In the genomic region with DNA sequence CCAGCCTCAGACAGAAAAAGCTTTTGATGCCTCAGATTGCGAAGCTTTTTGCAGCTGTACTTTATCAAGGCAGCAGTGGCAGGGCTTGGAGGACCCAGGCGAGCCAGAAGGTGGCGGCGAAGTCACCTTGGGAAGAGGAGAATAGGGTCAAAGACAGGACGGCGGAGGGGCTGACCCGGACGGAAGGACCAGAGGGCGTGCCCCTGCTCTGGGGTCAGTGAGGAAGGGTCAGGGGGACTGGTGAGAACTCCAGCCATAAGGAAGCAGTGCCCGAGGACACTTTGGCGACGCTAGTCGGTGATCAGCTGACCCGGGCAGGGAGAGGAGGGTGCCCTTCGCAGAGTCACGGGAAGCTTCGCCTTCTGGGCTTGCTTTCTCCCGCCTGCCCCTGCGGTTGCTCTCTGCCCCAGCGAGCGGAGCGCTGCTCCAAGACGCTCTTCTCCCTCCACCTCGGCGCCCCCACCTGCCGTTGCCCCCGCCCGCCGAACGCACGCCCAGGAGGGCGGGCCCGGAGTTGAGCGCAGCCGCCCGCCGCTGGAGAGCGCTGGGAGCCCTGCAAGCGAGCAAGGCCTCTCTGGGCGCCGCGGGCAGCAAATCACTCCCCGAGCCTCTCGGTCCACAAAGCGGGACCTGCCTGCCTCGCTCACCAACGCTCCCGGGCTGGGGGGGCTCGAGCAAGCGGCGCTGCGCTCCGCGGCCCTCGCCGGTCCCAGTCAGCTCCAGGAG, we compare ENCODE assay signal across 8 cellular contexts. TPM values are rescaled to one million over a fixed set of nuclear protein-coding genes. Genes with fewer than 3 reads are reported as not detected.
A peak's percentile ranks its signal among the peaks of the same experiment; 100 is the strongest.
DNase-seq lines count a peak whose midpoint lies in the region; ATAC-seq and TF ChIP-seq lines count a peak whose summit lies in the region.

No MANE protein-coding gene starts in this region.

- H3K9me3 ChIP-seq in upper lobe of left lung, result peaks cover 0 to 8% (median 0%) of the 10 kb centered on the region in 4 donors

- WGBS in lower leg skin, 2 donors, result 0% methylated on average over 37 to 51 of the region's 56 CpGs
- WGBS in upper lobe of left lung, 2 donors, result 1 to 3% methylated on average over 13 to 40 of the region's 56 CpGs

- H3K27me3 Mint-ChIP-seq in chondrocyte (ENCODE audit: low read depth), result peaks cover 59% of the 10 kb centered on the region
- peaks cover 35% of the 10 kb centered on the region for H3K27me3 Mint-ChIP-seq in activated T-helper 17 cell treated with anti-CD3 and anti-CD28 coated beads, Interleukin-2, amount 50 U/mL, for 72 hours

- peaks cover 13% of the 10 kb centered on the region for H3K9me3 Mint-ChIP-seq in chondrocyte (ENCODE audit: low read depth)
- no peaks in the 10 kb centered on the region for H3K9me3 Mint-ChIP-seq in activated T-helper 17 cell treated with anti-CD3 and anti-CD28 coated beads, Interleukin-2, amount 50 U/mL, for 72 hours

- no peaks in the 10 kb centered on the region for H3K36me3 ChIP-seq in upper lobe of left lung

- peaks cover 0 to 22% (median 10%) of the 10 kb centered on the region in 4 donors for H3K27me3 ChIP-seq in upper lobe of left lung

- peaks cover 9% of the 10 kb centered on the region for H3K4me1 Mint-ChIP-seq in chondrocyte (ENCODE audit: low read depth)
- H3K4me1 Mint-ChIP-seq in activated T-helper 17 cell treated with anti-CD3 and anti-CD28 coated beads, Interleukin-2, amount 50 U/mL, for 72 hours, result no peaks in the 10 kb centered on the region

- DNase-seq in NCI-H2227 treated with DMSO at 0.1 percent for 48 hours (lab: John Stamatoyannopoulos, UW) (peak; percentile 63), chondrocyte (ENCODE audit: low spot score) (peak; percentile 85), lower leg skin (ENCODE audit: low spot score in 2 of 2) (peak in 1 of 2 donors; percentile 21), upper lobe of left lung (peak in 1 of 2 donors; percentile 86)
- DNase-seq in activated effector memory CD4-positive, alpha-beta T cell treated with anti-CD3 and anti-CD28 coated beads, Interleukin-2, amount 50 U/mL, for 16 hours, result no peak

- intact Hi-C loops in lower leg skin (cut with DNase I; ENCODE audit: low total_unique reads), result no loop called here

- TF ChIP-seq POLR2A in lower leg skin (IDR thresholded peaks at IDR 0.05), result no peak
- no peak for TF ChIP-seq POLR2A in upper lobe of left lung (IDR thresholded peaks at IDR 0.05)

- no peak for TF ChIP-seq CTCF in chondrocyte (IDR thresholded peaks at IDR 0.05)
- no peak for TF ChIP-seq CTCF in lower leg skin (IDR thresholded peaks at IDR 0.05)
- TF ChIP-seq CTCF in upper lobe of left lung (IDR thresholded peaks at IDR 0.05), result no peak

- no peak for TF ChIP-seq EP300 in upper lobe of left lung (IDR thresholded peaks at IDR 0.05)

- H3K4me3 Mint-ChIP-seq in chondrocyte (ENCODE audit: unreplicated experiment), result peak overlapping the region; percentile 64
- no peak overlapping the region for H3K4me3 Mint-ChIP-seq in activated T-helper 17 cell treated with anti-CD3 and anti-CD28 coated beads, Interleukin-2, amount 50 U/mL, for 72 hours

- H3K4me3 ChIP-seq in lower leg skin (ENCODE audit: low read depth, poor library complexity, severe bottlenecking), result peak overlapping the region; percentile 35
- H3K4me3 ChIP-seq in upper lobe of left lung, result peak overlapping the region in 3 of 4 donors; percentile 24 to 49 (median 42)

- H3K27ac Mint-ChIP-seq in chondrocyte (ENCODE audit: unreplicated experiment), result no peak overlapping the region
- H3K27ac Mint-ChIP-seq in activated T-helper 17 cell treated with anti-CD3 and anti-CD28 coated beads, Interleukin-2, amount 50 U/mL, for 72 hours, result no peak overlapping the region

- ATAC-seq in GM19324 (IDR thresholded peaks at IDR 0.05; ENCODE audit: low FRiP score, unreplicated experiment) (peak; percentile 45), upper lobe of left lung (ENCODE audit: low FRiP score in 2 of 2) (peak; percentile 30 to 56), GM19397 (IDR thresholded peaks at IDR 0.05; ENCODE audit: unreplicated experiment) (no peak)
- no peak for ATAC-seq in activated T-helper 17 cell treated with anti-CD3 and anti-CD28 coated beads, Interleukin-2, amount 50 U/mL, for 72 hours (replicated peaks)

- H3K27ac ChIP-seq in upper lobe of left lung, result no peak overlapping the region

- H3K4me1 ChIP-seq in upper lobe of left lung, result peaks cover 8 to 17% (median 13%) of the 10 kb centered on the region in 4 donors

- peaks cover 2% of the 10 kb centered on the region for H3K36me3 Mint-ChIP-seq in chondrocyte (ENCODE audit: low read depth)
- peaks cover 6% of the 10 kb centered on the region for H3K36me3 Mint-ChIP-seq in activated T-helper 17 cell treated with anti-CD3 and anti-CD28 coated beads, Interleukin-2, amount 50 U/mL, for 72 hours (ENCODE audit: low read depth)

RNA-seq across cellular contexts. Expression of a gene that starts 1.4 kb away (rescaled TPM):
- total RNA-seq in chondrocyte (not detected in 3 replicates), lower leg skin (1 to 10 TPM in 2 of 4 donors, not detected in 2; 2.2 to 6.9 TPM), upper lobe of left lung (1 to 10 TPM in 2 of 6 donors, under 1 TPM in 1, not detected in 3; 0.29 to 1.5 (median 1.2) TPM)
- total RNA-seq in activated T-helper 17 cell treated with anti-CD3 and anti-CD28 coated beads, Interleukin-2, amount 50 U/mL, for 72 hours, result not detected

Comparison
In these comparisons a context has a peak if more than half of its experiments do, and no peak if none do; other contexts are left out.
1. ATAC-seq: peak in GM19324 (single experiment) and upper lobe of left lung (2 of 2); none in activated T-helper 17 cell treated with anti-CD3 and anti-CD28 coated beads, Interleukin-2, amount 50 U/mL, for 72 hours (single experiment) and GM19397 (single experiment).